14 cellular contexts compared by ENCODE assay signal in the genomic region with DNA sequence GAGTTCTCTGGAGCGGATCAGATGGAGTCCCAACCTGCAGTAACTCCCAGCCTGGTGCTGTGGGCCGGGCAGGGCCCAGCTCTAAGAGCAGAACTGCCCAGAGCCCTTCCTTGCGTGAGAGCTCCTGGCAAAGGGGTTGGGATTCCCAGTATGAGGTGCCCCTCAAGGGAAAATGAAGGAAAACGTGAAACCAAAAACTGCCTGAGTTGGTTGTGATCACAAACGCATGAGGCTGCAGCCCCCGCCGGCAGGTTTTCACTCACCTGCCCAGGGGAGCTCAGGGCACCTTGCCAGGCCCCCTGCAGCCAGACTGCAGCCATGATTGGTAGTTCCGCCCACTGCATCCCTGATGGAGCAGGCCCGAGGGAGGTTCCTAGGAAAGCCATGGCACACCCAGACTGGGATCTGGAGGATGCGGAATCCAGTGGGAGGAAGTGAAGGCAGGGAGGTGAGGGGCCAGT.
"Had no signal": no experiment of that assay in that cellular context is flagged by ENCODE, and none has a peak within 500 bp of the region (broad histone marks: within the 10 kb centered on the region; RNA-seq: fewer than 3 reads in every experiment).

No MANE protein-coding gene starts in this region.

- H3K9me3 ChIP-seq: esophagus muscularis mucosa, thoracic aorta, uterus had no signal

- DNase-seq: activated CD4-positive, alpha-beta T cell treated with anti-CD3 and anti-CD28 coated beads for 4 hours; activated CD8-positive, alpha-beta memory T cell treated with anti-CD3 and anti-CD28 coated beads, Interleukin-2, amount 50 U/mL, for 4 hours; activated CD8-positive, alpha-beta T cell treated with anti-CD3 and anti-CD28 coated beads for 36 hours; activated naive CD4-positive, alpha-beta T cell; activated T-cell treated with anti-CD3 and anti-CD28 coated beads, Interleukin-2, amount 50 U/mL, for 72 hours; hypothalamus; nephron progenitor cell; stimulated activated CD4-positive, alpha-beta T cell treated with anti-CD3 and anti-CD28 coated beads, Interleukin-4, amount 100 ng/mL, for 24 hours; T1000; uterus had no signal

- H3K36me3 ChIP-seq: esophagus muscularis mucosa, thoracic aorta, uterus had no signal

- FAIRE-seq: bronchial epithelial cell, endometrium had no signal

- H3K27me3 ChIP-seq: uterus had no signal

- H3K4me1 ChIP-seq: esophagus muscularis mucosa, uterus had no signal

- ATAC-seq: activated CD8-positive, alpha-beta T cell treated with anti-CD3 and anti-CD28 coated beads for 36 hours; activated T-cell treated with anti-CD3 and anti-CD28 coated beads, Interleukin-2, amount 50 U/mL, for 72 hours had no signal

- H3K4me3 ChIP-seq: esophagus muscularis mucosa, thoracic aorta, uterus had no signal

- H3K27ac ChIP-seq: esophagus muscularis mucosa, thoracic aorta, uterus had no signal
